8 cellular contexts compared by ENCODE assay signal in genomic region chr10:15744217-15744865, GRCh38. TPM values are rescaled to one million over a fixed set of nuclear protein-coding genes. Genes with fewer than 3 reads are reported as not detected.
DNase-seq lines count a peak whose midpoint lies in the region; ATAC-seq lines count a peak whose summit lies in the region.

No MANE protein-coding gene starts in this region.

- H3K36me3 Mint-ChIP-seq in activated T-cell treated with anti-CD3 and anti-CD28 coated beads, Interleukin-2, amount 50 U/mL, for 72 hours (ENCODE audit: insufficient read depth in 2 of 2) = no peaks in the 10 kb centered on the region

- H3K4me1 ChIP-seq in HAP-1 = no peaks in the 10 kb centered on the region

- H3K4me3 Mint-ChIP-seq in activated T-cell treated with anti-CD3 and anti-CD28 coated beads, Interleukin-2, amount 50 U/mL, for 72 hours = no peak overlapping the region

- no peak overlapping the region for H3K27ac Mint-ChIP-seq in activated T-cell treated with anti-CD3 and anti-CD28 coated beads, Interleukin-2, amount 50 U/mL, for 72 hours

- H3K9me3 ChIP-seq in HAP-1 = no peaks in the 10 kb centered on the region

- H3K4me3 ChIP-seq in HAP-1 = no peak overlapping the region

- peaks cover 5% of the 10 kb centered on the region for H3K27me3 Mint-ChIP-seq in activated T-cell treated with anti-CD3 and anti-CD28 coated beads, Interleukin-2, amount 50 U/mL, for 72 hours (ENCODE audit: low read depth)

- in situ Hi-C loops in HAP-1 (cut with MboI; ENCODE audit: low sequenced_read_pairs) = loop anchor here (10.0 kb wide), 1 partner anchor 310 kb away; no protein-coding TSS in a partner anchor

- no peaks in the 10 kb centered on the region for H3K9me3 Mint-ChIP-seq in activated T-cell treated with anti-CD3 and anti-CD28 coated beads, Interleukin-2, amount 50 U/mL, for 72 hours

- H3K4me1 Mint-ChIP-seq in activated T-cell treated with anti-CD3 and anti-CD28 coated beads, Interleukin-2, amount 50 U/mL, for 72 hours (ENCODE audit: low read depth) = no peaks in the 10 kb centered on the region

- H3K27me3 ChIP-seq in HAP-1 (ENCODE audit: low read depth) = no peaks in the 10 kb centered on the region; the same call in 1 of the 2 replicates

- DNase-seq in activated T-cell treated with anti-CD3 and anti-CD28 coated beads for 48 hours (ENCODE audit: low read depth) (peak; percentile 22), activated T-cell treated with anti-CD3 and anti-CD28 coated beads for 4 hours (no peak), HAP-1 (ENCODE audit: low spot score in 2 of 2) (peak; percentile 39 to 74), NCI-H1105 (lab: John Stamatoyannopoulos, UW) (peak; percentile 4), iPS DF 19.7 (ENCODE audit: low read depth, low spot score) (peak; percentile 35), NCI-H226 (no peak)
- DNase-seq in activated T-cell treated with anti-CD3 and anti-CD28 coated beads, Interleukin-2, amount 50 U/mL, for 72 hours = peak; percentile 45 to 51
- peak; percentile 22 to 46 for DNase-seq in stimulated activated CD4-positive, alpha-beta T cell treated with anti-CD3 and anti-CD28 coated beads, Interleukin-4, amount 100 ng/mL, for 48 hours (ENCODE audit: low read depth in 2 of 2)

- ATAC-seq in activated T-cell treated with anti-CD3 and anti-CD28 coated beads, Interleukin-2, amount 50 U/mL, for 72 hours (replicated peaks in 1 of 2) = peak in 1 of 2 donors; percentile 48

- H3K36me3 ChIP-seq in HAP-1 (replicated peaks) = no peaks in the 10 kb centered on the region

RNA-seq across cellular contexts. Expression of gene ITGA8, which starts 24.6 kb away (rescaled TPM):
- total RNA-seq in activated T-cell treated with anti-CD3 and anti-CD28 coated beads, Interleukin-2, amount 50 U/mL, for 72 hours = not detected

Comparison
In these comparisons a context has a peak if more than half of its experiments do, and no peak if none do; other contexts are left out.
1. DNase-seq: peak in activated T-cell treated with anti-CD3 and anti-CD28 coated beads for 48 hours (single experiment), HAP-1 (2 of 2), NCI-H1105 (single experiment), activated T-cell treated with anti-CD3 and anti-CD28 coated beads, Interleukin-2, amount 50 U/mL, for 72 hours (2 of 2), iPS DF 19.7 (single experiment) and stimulated activated CD4-positive, alpha-beta T cell treated with anti-CD3 and anti-CD28 coated beads, Interleukin-4, amount 100 ng/mL, for 48 hours (2 of 2); none in activated T-cell treated with anti-CD3 and anti-CD28 coated beads for 4 hours (single experiment) and NCI-H226 (single experiment).